Comparison of ENCODE assay signal across 20 cellular contexts in the genomic region with DNA sequence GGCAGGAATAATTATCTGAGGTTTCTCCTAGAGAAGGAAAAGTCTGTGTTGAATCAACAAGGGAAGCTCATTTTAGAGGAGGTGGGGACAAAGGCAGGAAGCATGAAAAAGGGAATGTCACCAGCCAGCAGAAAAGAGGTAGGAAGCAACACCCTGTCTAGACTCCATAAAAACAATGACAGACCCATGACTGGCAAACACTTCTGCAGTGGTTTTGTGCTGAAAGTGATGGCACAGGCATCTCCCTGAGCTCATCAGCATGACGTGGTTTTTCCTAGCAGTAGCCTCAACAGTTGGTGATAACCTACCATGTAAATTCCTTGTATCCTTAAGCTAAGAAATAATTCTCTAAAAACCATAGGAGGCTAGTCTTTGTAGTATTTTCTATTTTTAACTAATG.
DNase-seq lines count a peak whose midpoint lies in the region; ATAC-seq, FAIRE-seq and TF ChIP-seq lines count a peak whose summit lies in the region.
"Had no signal": no experiment of that assay in that cellular context is flagged by ENCODE, and none has a peak within 500 bp of the region (broad histone marks: within the 10 kb centered on the region; RNA-seq: fewer than 3 reads in every experiment).

No MANE protein-coding gene starts in this region.

- no peak overlapping the region for H3K4me3 ChIP-seq in A549
- no peak overlapping the region for H3K4me3 ChIP-seq in GM23338
- H3K4me3 ChIP-seq in thyroid gland (replicated peaks in 1 of 3): no peak overlapping the region
- H3K4me3 ChIP-seq: cardiac muscle cell, upper lobe of left lung had no signal

- TF ChIP-seq RAD21 in A549 (conservative IDR thresholded peaks at IDR 0.05 in 1 of 2, IDR thresholded peaks at IDR 0.05 in 1 of 2): no peak

- H3K4me2 ChIP-seq in A549 (peak overlapping the region; percentile 14; the same call in 1 of the 3 replicates), GM23338 (no peak overlapping the region)

- intact Hi-C loops in thyroid gland (cut with DNase I): no loop called here

- H3K27ac ChIP-seq in A549 (no peak overlapping the region), GM23338 (ENCODE audit: low read depth) (no peak overlapping the region), foreskin keratinocyte (no peak overlapping the region), thyroid gland (no peak overlapping the region)
- H3K27ac ChIP-seq: cardiac muscle cell, upper lobe of left lung had no signal

- H3K27ac Mint-ChIP-seq in GM23338: no peak overlapping the region
- H3K27ac Mint-ChIP-seq: activated CD8-positive, alpha-beta memory T cell treated with anti-CD3 and anti-CD28 coated beads, Interleukin-2, amount 10 ng/mL, durations not matched to agents 7 days and 5 days; naive thymus-derived CD4-positive, alpha-beta T cell; progenitor cell of endocrine pancreas had no signal

- DNase-seq in A549 (ENCODE audit: low read depth in 1 of 2, low spot score in 1 of 2) (no peak), GM23338 (ENCODE audit: low spot score) (no peak), RKO (ENCODE audit: low spot score) (peak; percentile 5), foreskin keratinocyte (no peak), NCI-H128 (lab: John Stamatoyannopoulos, UW; ENCODE audit: unreplicated experiment) (no peak), thyroid gland (no peak), NCI-H2196 (lab: John Stamatoyannopoulos, UW; ENCODE audit: unreplicated experiment) (no peak), cerebellar cortex (ENCODE audit: low spot score) (no peak)
- DNase-seq: activated CD8-positive, alpha-beta memory T cell treated with anti-CD3 and anti-CD28 coated beads, Interleukin-2, amount 10 ng/mL, durations not matched to agents 7 days and 5 days; activated naive CD4-positive, alpha-beta T cell treated with Interleukin-2 at 50 U/mL for 16 hours; head of caudate nucleus; naive thymus-derived CD4-positive, alpha-beta T cell; NCI-H1417 treated with DMSO at 0.1 percent for 48 hours; NK-92 treated with Interleukin-12 subunit alpha and Interleukin-12 subunit beta, amount 100 ng/mL, for 24 hours; stimulated activated CD8-positive, alpha-beta memory T cell treated with anti-CD3 and anti-CD28 coated beads, Interleukin-4, amount 100 ng/mL, for 48 hours; upper lobe of left lung had no signal

- POLR2A ChIA-PET in A549 (lab: Yijun Ruan, JAX): no interaction called here

- H3K4me1 Mint-ChIP-seq in GM23338: peaks cover 25% of the 10 kb centered on the region
- H3K4me1 Mint-ChIP-seq: activated CD8-positive, alpha-beta memory T cell treated with anti-CD3 and anti-CD28 coated beads, Interleukin-2, amount 10 ng/mL, durations not matched to agents 7 days and 5 days; naive thymus-derived CD4-positive, alpha-beta T cell had no signal

- H3K4me1 ChIP-seq in A549: 0 out of 3 replicates have a peak, but pooled peaks cover 3% of the 10 kb centered on the region
- H3K4me1 ChIP-seq in GM23338 (ENCODE audit: insufficient read depth): no peaks in the 10 kb centered on the region
- no peaks in the 10 kb centered on the region for H3K4me1 ChIP-seq in foreskin keratinocyte
- H3K4me1 ChIP-seq in thyroid gland: no peaks in the 10 kb centered on the region
- H3K4me1 ChIP-seq: upper lobe of left lung had no signal

- H3K27me3 Mint-ChIP-seq in GM23338 (ENCODE audit: insufficient read depth, low read depth, poor library complexity): peaks cover 4% of the 10 kb centered on the region

- H3K79me2 ChIP-seq in GM23338 (replicated peaks; ENCODE audit: insufficient read depth): no peaks in the 10 kb centered on the region

- no peaks in the 10 kb centered on the region for H3K36me3 ChIP-seq in GM23338 (ENCODE audit: insufficient read depth)
- H3K36me3 ChIP-seq in thyroid gland: no peaks in the 10 kb centered on the region
- H3K36me3 ChIP-seq: cardiac muscle cell, upper lobe of left lung had no signal

- H2AFZ ChIP-seq in GM23338: peak overlapping the region; percentile 33; the same call in 1 of the 2 replicates

- H3K36me3 Mint-ChIP-seq in GM23338 (ENCODE audit: low read depth): peaks cover 13% of the 10 kb centered on the region; the same call in 2 of the 3 replicates
- H3K36me3 Mint-ChIP-seq: activated CD8-positive, alpha-beta memory T cell treated with anti-CD3 and anti-CD28 coated beads, Interleukin-2, amount 10 ng/mL, durations not matched to agents 7 days and 5 days; naive thymus-derived CD4-positive, alpha-beta T cell had no signal

- TF ChIP-seq EP300 in A549 (IDR thresholded peaks at IDR 0.05): no peak

- CTCF ChIA-PET in A549 (lab: Yijun Ruan, JAX): no interaction called here

- no peak for FAIRE-seq in A549 (lab: Jason Lieb, UNC)
- FAIRE-seq: endometrium, HepG2 had no signal

- TF ChIP-seq CTCF in A549 (IDR thresholded peaks at IDR 0.05) (no peak), GM23338 (conservative IDR thresholded peaks at IDR 0.05; ENCODE audit: low read depth in 2 of 2) (no peak), foreskin keratinocyte (conservative IDR thresholded peaks at IDR 0.05) (no peak), thyroid gland (IDR thresholded peaks at IDR 0.05) (no peak)

- no peak overlapping the region for H3K4me3 Mint-ChIP-seq in GM23338
- H3K4me3 Mint-ChIP-seq: activated CD8-positive, alpha-beta memory T cell treated with anti-CD3 and anti-CD28 coated beads, Interleukin-2, amount 10 ng/mL, durations not matched to agents 7 days and 5 days; naive thymus-derived CD4-positive, alpha-beta T cell had no signal

- ATAC-seq in A549: no peak
- no peak for ATAC-seq in GM23338
- peak; percentile 36 for ATAC-seq in foreskin keratinocyte
- ATAC-seq: activated CD8-positive, alpha-beta memory T cell treated with anti-CD3 and anti-CD28 coated beads, Interleukin-2, amount 10 ng/mL, durations not matched to agents 7 days and 5 days; HepG2; naive thymus-derived CD4-positive, alpha-beta T cell had no signal

- H3K9me2 ChIP-seq in GM23338 (ENCODE audit: insufficient read depth): no peaks in the 10 kb centered on the region

- 61% methylated on average over 1 of the region's 1 CpG for WGBS in A549 (ENCODE audit: missing lambda C conversion rate)
- WGBS in thyroid gland, 2 donors: 50 to 78% methylated on average over 1 of the region's 1 CpG

- no peak for TF ChIP-seq POLR2A in A549 (IDR thresholded peaks at IDR 0.05; ENCODE audit: low read length)
- TF ChIP-seq POLR2A in thyroid gland (IDR thresholded peaks at IDR 0.05): no peak

- H3F3A ChIP-seq in GM23338 (replicated peaks; ENCODE audit: low read depth): no peaks in the 10 kb centered on the region

- no peaks in the 10 kb centered on the region for H4K20me1 ChIP-seq in GM23338 (replicated peaks; ENCODE audit: insufficient read depth)

- peaks cover 6% of the 10 kb centered on the region; the same call in 2 of the 3 replicates for H3K9me3 Mint-ChIP-seq in GM23338

- H3K27me3 ChIP-seq in GM23338 (ENCODE audit: insufficient read depth) (no peaks in the 10 kb centered on the region), foreskin keratinocyte (peaks cover 34% of the 10 kb centered on the region), thyroid gland (no peaks in the 10 kb centered on the region)
- H3K27me3 ChIP-seq: cardiac muscle cell, upper lobe of left lung had no signal

- no peaks in the 10 kb centered on the region for H3K9me3 ChIP-seq in A549
- H3K9me3 ChIP-seq in thyroid gland: no peaks in the 10 kb centered on the region
- H3K9me3 ChIP-seq: upper lobe of left lung had no signal

TF ChIP-seq in A549, 52 proteins besides CTCF, POLR2A, EP300 and RAD21:
- TF ChIP-seq, protein P1, sequence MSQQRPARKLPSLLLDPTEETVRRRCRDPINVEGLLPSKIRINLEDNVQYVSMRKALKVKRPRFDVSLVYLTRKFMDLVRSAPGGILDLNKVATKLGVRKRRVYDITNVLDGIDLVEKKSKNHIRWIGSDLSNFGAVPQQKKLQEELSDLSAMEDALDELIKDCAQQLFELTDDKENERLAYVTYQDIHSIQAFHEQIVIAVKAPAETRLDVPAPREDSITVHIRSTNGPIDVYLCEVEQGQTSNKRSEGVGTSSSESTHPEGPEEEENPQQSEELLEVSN (IDR thresholded peaks at IDR 0.05; ENCODE audit: borderline replicate concordance, low read depth): no peak

TF ChIP-seq in GM23338, 12 proteins besides CTCF, POLR2A, EP300 and RAD21 (continues in another document):
- TF ChIP-seq NANOG (IDR thresholded peaks at IDR 0.05; ENCODE audit: borderline replicate concordance): no peak
- no peak for TF ChIP-seq POLR2AphosphoS5 (IDR thresholded peaks at IDR 0.05; ENCODE audit: low read depth)
- TF ChIP-seq STAT1 (IDR thresholded peaks at IDR 0.05; ENCODE audit: unreplicated experiment): no peak
- TF ChIP-seq, protein P2, sequence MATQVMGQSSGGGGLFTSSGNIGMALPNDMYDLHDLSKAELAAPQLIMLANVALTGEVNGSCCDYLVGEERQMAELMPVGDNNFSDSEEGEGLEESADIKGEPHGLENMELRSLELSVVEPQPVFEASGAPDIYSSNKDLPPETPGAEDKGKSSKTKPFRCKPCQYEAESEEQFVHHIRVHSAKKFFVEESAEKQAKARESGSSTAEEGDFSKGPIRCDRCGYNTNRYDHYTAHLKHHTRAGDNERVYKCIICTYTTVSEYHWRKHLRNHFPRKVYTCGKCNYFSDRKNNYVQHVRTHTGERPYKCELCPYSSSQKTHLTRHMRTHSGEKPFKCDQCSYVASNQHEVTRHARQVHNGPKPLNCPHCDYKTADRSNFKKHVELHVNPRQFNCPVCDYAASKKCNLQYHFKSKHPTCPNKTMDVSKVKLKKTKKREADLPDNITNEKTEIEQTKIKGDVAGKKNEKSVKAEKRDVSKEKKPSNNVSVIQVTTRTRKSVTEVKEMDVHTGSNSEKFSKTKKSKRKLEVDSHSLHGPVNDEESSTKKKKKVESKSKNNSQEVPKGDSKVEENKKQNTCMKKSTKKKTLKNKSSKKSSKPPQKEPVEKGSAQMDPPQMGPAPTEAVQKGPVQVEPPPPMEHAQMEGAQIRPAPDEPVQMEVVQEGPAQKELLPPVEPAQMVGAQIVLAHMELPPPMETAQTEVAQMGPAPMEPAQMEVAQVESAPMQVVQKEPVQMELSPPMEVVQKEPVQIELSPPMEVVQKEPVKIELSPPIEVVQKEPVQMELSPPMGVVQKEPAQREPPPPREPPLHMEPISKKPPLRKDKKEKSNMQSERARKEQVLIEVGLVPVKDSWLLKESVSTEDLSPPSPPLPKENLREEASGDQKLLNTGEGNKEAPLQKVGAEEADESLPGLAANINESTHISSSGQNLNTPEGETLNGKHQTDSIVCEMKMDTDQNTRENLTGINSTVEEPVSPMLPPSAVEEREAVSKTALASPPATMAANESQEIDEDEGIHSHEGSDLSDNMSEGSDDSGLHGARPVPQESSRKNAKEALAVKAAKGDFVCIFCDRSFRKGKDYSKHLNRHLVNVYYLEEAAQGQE (IDR thresholded peaks at IDR 0.05; ENCODE audit: unreplicated experiment): no peak
- no peak for TF ChIP-seq EZH2phosphoT487 (IDR thresholded peaks at IDR 0.05; ENCODE audit: unreplicated experiment)
- no peak for TF ChIP-seq CREB1 (CRISPR knock-in tag; IDR thresholded peaks at IDR 0.05; ENCODE audit: low read depth)
- TF ChIP-seq EZH2 (IDR thresholded peaks at IDR 0.05; ENCODE audit: low read depth, unreplicated experiment): no peak
